In genomic region chr1:218661411-218661810, GRCh38 we compare ENCODE assay signal across 21 cellular contexts.
DNase-seq lines count a peak whose midpoint lies in the region; TF ChIP-seq lines count a peak whose summit lies in the region.
"Had no signal": no experiment of that assay in that cellular context is flagged by ENCODE, and none has a peak within 500 bp of the region (broad histone marks: within the 10 kb centered on the region; RNA-seq: fewer than 3 reads in every experiment).

No MANE protein-coding gene starts in this region.

- H3K18ac ChIP-seq in mesenchymal stem cell (ENCODE audit: low read depth in 1 of 2, low read length in 2 of 2): peak overlapping the region in 1 of 2 experiments; percentile 19

- intact Hi-C loops in MCF 10A (cut with micrococcal nuclease): no loop called here
- intact Hi-C loops in breast epithelium (cut with DNase I; ENCODE audit: low total_unique reads): no loop called here
- intact Hi-C loops in tibial artery (cut with DNase I; ENCODE audit: low total_unique reads): loop anchor here (5.0 kb wide), 1 partner anchor 39 kb away; no protein-coding TSS in a partner anchor

- TF ChIP-seq CTCF in MCF 10A (IDR thresholded peaks at IDR 0.05; ENCODE audit: unreplicated experiment) (no peak), breast epithelium (IDR thresholded peaks at IDR 0.05) (no peak), tibial artery (IDR thresholded peaks at IDR 0.05) (no peak)

- no peak overlapping the region for H3K4me3 ChIP-seq in breast epithelium
- no peak overlapping the region for H3K4me3 ChIP-seq in SJSA1
- no peak overlapping the region for H3K4me3 ChIP-seq in mesenchymal stem cell (ENCODE audit: insufficient read depth in 1 of 2, low read depth in 1 of 2, low read length in 2 of 2)
- no peak overlapping the region for H3K4me3 ChIP-seq in tibial artery
- H3K4me3 ChIP-seq: Peyer's patch had no signal

- no peaks in the 10 kb centered on the region for H3K36me3 ChIP-seq in breast epithelium
- H3K36me3 ChIP-seq in SJSA1: no peaks in the 10 kb centered on the region
- no peaks in the 10 kb centered on the region for H3K36me3 ChIP-seq in mesenchymal stem cell (ENCODE audit: control insufficient read depth in 1 of 2, insufficient read depth in 2 of 2, low read depth in 1 of 2, low read length in 2 of 2)
- no peaks in the 10 kb centered on the region for H3K36me3 ChIP-seq in tibial artery
- H3K36me3 ChIP-seq: Peyer's patch had no signal

- POLR2A ChIA-PET in MCF 10A (lab: Yijun Ruan, JAX): interaction anchor here (0.6 to 4.1 kb wide), 5 partner anchors 18 to 342 kb away, joined by 3 to 14 read pairs (median 3); no protein-coding TSS in a partner anchor

- H3K4me1 ChIP-seq in breast epithelium: no peaks in the 10 kb centered on the region
- peaks cover 71% of the 10 kb centered on the region for H3K4me1 ChIP-seq in SJSA1 (replicated peaks)
- H3K4me1 ChIP-seq in mesenchymal stem cell (ENCODE audit: control insufficient read depth, insufficient read depth, low read depth, low read length): peaks cover 7% of the 10 kb centered on the region
- H3K4me1 ChIP-seq in tibial artery: peaks cover 0 to 66% (median 16%) of the 10 kb centered on the region in 4 donors
- H3K4me1 ChIP-seq: Peyer's patch had no signal

- H2BK15ac ChIP-seq in mesenchymal stem cell (ENCODE audit: low read depth, poor library complexity, severe bottlenecking): no peak overlapping the region

- H3K27ac ChIP-seq in breast epithelium (no peak overlapping the region), SJSA1 (peak overlapping the region; percentile 98), mesenchymal stem cell (ENCODE audit: low read length, poor library complexity, severe bottlenecking) (peak overlapping the region; percentile 92), tibial artery (peak overlapping the region; percentile 52 to 61), caudate nucleus (ENCODE audit: low read depth, low read length) (no peak overlapping the region)
- H3K27ac ChIP-seq: Peyer's patch had no signal

- H3K27me3 ChIP-seq in breast epithelium (no peaks in the 10 kb centered on the region), SJSA1 (replicated peaks) (no peaks in the 10 kb centered on the region), mesenchymal stem cell (ENCODE audit: control insufficient read depth in 1 of 2, insufficient read depth in 1 of 2, low read length in 2 of 2) (no peaks in the 10 kb centered on the region), tibial artery (no peaks in the 10 kb centered on the region)
- H3K27me3 ChIP-seq: Peyer's patch had no signal

- TF ChIP-seq POLR2A in breast epithelium (IDR thresholded peaks at IDR 0.05): no peak

- peak overlapping the region; percentile 97 for H2BK5ac ChIP-seq in mesenchymal stem cell (ENCODE audit: low read depth, low read length, poor library complexity, severe bottlenecking)

- no peak overlapping the region for H2BK120ac ChIP-seq in mesenchymal stem cell (ENCODE audit: low read depth, low read length)

- no peak overlapping the region for H3K4me2 ChIP-seq in mesenchymal stem cell (ENCODE audit: low read length, poor library complexity, severe bottlenecking)

- H3K27me3 Mint-ChIP-seq in MCF 10A (ENCODE audit: insufficient read depth, unreplicated experiment): no peaks in the 10 kb centered on the region

- no peaks in the 10 kb centered on the region for H3K9me3 ChIP-seq in breast epithelium
- no peaks in the 10 kb centered on the region for H3K9me3 ChIP-seq in SJSA1 (replicated peaks)
- no peaks in the 10 kb centered on the region for H3K9me3 ChIP-seq in mesenchymal stem cell (ENCODE audit: control insufficient read depth, low read length)
- H3K9me3 ChIP-seq in tibial artery: no peaks in the 10 kb centered on the region
- H3K9me3 ChIP-seq: Peyer's patch had no signal

- peak overlapping the region; percentile 76 for H3K27ac Mint-ChIP-seq in MCF 10A (ENCODE audit: low read depth, unreplicated experiment)
- H3K27ac Mint-ChIP-seq: CD8-positive, alpha-beta T cell had no signal

- H3K4me1 Mint-ChIP-seq in MCF 10A (ENCODE audit: insufficient read depth, unreplicated experiment): peaks cover 58% of the 10 kb centered on the region

- CTCF ChIA-PET in MCF 10A (lab: Yijun Ruan, JAX): interaction anchor here (0.8 to 0.9 kb wide), 2 partner anchors 67 to 103 kb away, joined by 3 to 4 read pairs; no protein-coding TSS in a partner anchor

- no peak overlapping the region for H2AFZ ChIP-seq in mesenchymal stem cell (ENCODE audit: low read depth, low read length)

- H3K9ac ChIP-seq in mesenchymal stem cell (ENCODE audit: low read length): no peak overlapping the region

- H3K14ac ChIP-seq in mesenchymal stem cell (ENCODE audit: low read length in 2 of 2): no peak overlapping the region

- no peaks in the 10 kb centered on the region for H3K79me1 ChIP-seq in mesenchymal stem cell (replicated peaks; ENCODE audit: low read length, poor library complexity, severe bottlenecking)

- peak; percentile 46 for DNase-seq in MCF 10A (ENCODE audit: unreplicated experiment)
- DNase-seq in breast epithelium (ENCODE audit: low spot score in 2 of 2): no peak
- no peak for DNase-seq in SJSA1 (ENCODE audit: low read depth in 1 of 2, low spot score in 2 of 2)
- no peak for DNase-seq in mesenchymal stem cell
- DNase-seq in tibial artery: no peak
- no peak for DNase-seq in caudate nucleus (lab: John Stamatoyannopoulos, UW)
- DNase-seq in NCI-H82 treated with DMSO at 0.1 percent for 48 hours (lab: John Stamatoyannopoulos, UW; ENCODE audit: unreplicated experiment): no peak
- no peak for DNase-seq in activated gamma-delta T cell treated with Interleukin-2 at 50 U/mL for 16 hours
- DNase-seq: 8988T; CD8-positive, alpha-beta T cell; DMS79; GOT3; KG1; MV-4-11; NCI-H1417; NCI-H187; NCI-H2107; NCI-H2227 treated with DMSO at 0.1 percent for 48 hours; NCI-H524; NCI-H82; Peyer's patch had no signal

- H2AK5ac ChIP-seq in mesenchymal stem cell (ENCODE audit: low read length, severe bottlenecking): peak overlapping the region; percentile 81

- WGBS in mesenchymal stem cell: 100% methylated on average over 1 of the region's 3 CpGs

- no peak overlapping the region for H3K4ac ChIP-seq in mesenchymal stem cell (ENCODE audit: low read depth in 1 of 2, low read length in 2 of 2)

- no peak overlapping the region for H2BK12ac ChIP-seq in mesenchymal stem cell (ENCODE audit: low read length in 2 of 2)

- peaks cover 9% of the 10 kb centered on the region for H3K36me3 Mint-ChIP-seq in MCF 10A (ENCODE audit: insufficient read depth, unreplicated experiment)
- H3K36me3 Mint-ChIP-seq: CD8-positive, alpha-beta T cell had no signal

- no peak overlapping the region for H4K8ac ChIP-seq in mesenchymal stem cell (ENCODE audit: low read length)

- H3K4me3 Mint-ChIP-seq in MCF 10A (ENCODE audit: unreplicated experiment): no peak overlapping the region
- H3K4me3 Mint-ChIP-seq: CD8-positive, alpha-beta T cell had no signal

- H3K9me3 Mint-ChIP-seq in MCF 10A (ENCODE audit: unreplicated experiment): no peaks in the 10 kb centered on the region

- no peak overlapping the region for H3K23ac ChIP-seq in mesenchymal stem cell (ENCODE audit: low read length in 2 of 2)

- no peak overlapping the region for H4K91ac ChIP-seq in mesenchymal stem cell (ENCODE audit: low read length)

- no TSS peak for BruUV-seq in MCF 10A (replicated peaks; lab: Mats Ljungman, UMichigan)

Comparison
In these comparisons a context has a peak if more than half of its experiments do, and no peak if none do; other contexts are left out.
1. H3K27ac ChIP-seq: peak in SJSA1 (single experiment), mesenchymal stem cell (single experiment) and tibial artery (2 of 2); none in breast epithelium (0 of 2) and caudate nucleus (single experiment).